8 cellular contexts compared by ENCODE assay signal in genomic region chr7:92528958-92529264, GRCh38. TPM values are rescaled to one million over a fixed set of nuclear protein-coding genes. Genes with fewer than 3 reads are reported as not detected.
DNase-seq lines count a peak whose midpoint lies in the region; ATAC-seq and TF ChIP-seq lines count a peak whose summit lies in the region.

No MANE protein-coding gene starts in this region.

- H3K56ac ChIP-seq in IMR-90 (ENCODE audit: extremely low read depth, insufficient read depth, low read length) = peak overlapping the region; percentile 90

- no peaks in the 10 kb centered on the region for H4K20me1 ChIP-seq in IMR-90 (ENCODE audit: insufficient read depth, low read length)

- TF ChIP-seq RAD21 in IMR-90 (IDR thresholded peaks at IDR 0.05; ENCODE audit: low read length) = no peak

- intact Hi-C loops in IMR-90 (cut with micrococcal nuclease) = loop anchor here (1.0 to 5.0 kb wide), 4 partner anchors 58 to 528 kb away; no protein-coding TSS in a partner anchor
- intact Hi-C loops in dorsolateral prefrontal cortex (cut with DNase I) = loop anchor here (1.0 kb wide), 2 partner anchors 60 to 61 kb away; partner anchors contain the start of gene FAM133B (in 1 of the 2)

- dilution Hi-C loops in IMR-90 (cut with HindIII; ENCODE audit: low sequenced_read_pairs, unreplicated experiment) = no loop called here

- H3K23ac ChIP-seq in IMR-90 (ENCODE audit: low read depth, low read length) (peak overlapping the region; percentile 99), neuronal stem cell (ENCODE audit: low read depth, low read length, poor library complexity) (no peak overlapping the region)

- H3K79me1 ChIP-seq in IMR-90 (ENCODE audit: low read depth in 1 of 2, low read length in 2 of 2) = peaks cover 22 to 41% of the 10 kb centered on the region in 2 experiments
- peaks cover 5% of the 10 kb centered on the region for H3K79me1 ChIP-seq in neuronal stem cell (ENCODE audit: low read depth, low read length)

- H3K4me3 ChIP-seq in IMR-90 (ENCODE audit: insufficient read depth, low read depth, low read length) (peak overlapping the region; percentile 95), dorsolateral prefrontal cortex (peak overlapping the region; percentile 65 to 100 (median 92)), neuronal stem cell (ENCODE audit: low read length in 2 of 2) (peak overlapping the region; percentile 76 to 89)

- peak overlapping the region; percentile 95 for H3K9ac ChIP-seq in IMR-90 (ENCODE audit: low read depth, low read length)
- H3K9ac ChIP-seq in neuronal stem cell (ENCODE audit: low read depth, low read length, poor library complexity) = peak overlapping the region; percentile 92

- 0 out of 2 replicates have a peak overlapping the region, but pooled peaks have one; percentile 6 for H2BK20ac ChIP-seq in IMR-90 (ENCODE audit: low read depth, low read length)

- DNase-seq in IMR-90 (no peak), dorsolateral prefrontal cortex (no peak), neuronal stem cell (ENCODE audit: low spot score) (no peak), HuH-7 (ENCODE audit: low spot score) (no peak), NCI-H1930 (lab: John Stamatoyannopoulos, UW) (no peak)

- peak overlapping the region; percentile 95 for H3K14ac ChIP-seq in IMR-90 (replicated peaks; ENCODE audit: low read depth, low read length)
- H3K14ac ChIP-seq in neuronal stem cell (ENCODE audit: low read length) = no peak overlapping the region

- H2AK5ac ChIP-seq in IMR-90 (ENCODE audit: low read depth, low read length) (peak overlapping the region; percentile 90), neuronal stem cell (ENCODE audit: low read depth, low read length) (no peak overlapping the region)

- H3K4me1 ChIP-seq in IMR-90 (ENCODE audit: control insufficient read depth, insufficient read depth, low read length) = peaks cover 2% of the 10 kb centered on the region; the same call in 1 of the 2 replicates
- H3K4me1 ChIP-seq in neuronal stem cell (ENCODE audit: control insufficient read depth in 2 of 2, insufficient read depth in 1 of 2, low read depth in 1 of 2, low read length in 2 of 2) = peaks cover 0 to 7% of the 10 kb centered on the region in 2 donors

- in situ Hi-C loops in IMR-90 (cut with MboI; ENCODE audit: low sequenced_read_pairs) = no loop called here

- BruUV-seq in IMR-90 (replicated peaks; lab: Mats Ljungman, UMichigan) = TSS peak; percentile 83

- H3K27me3 ChIP-seq in IMR-90 (ENCODE audit: control insufficient read depth, insufficient read depth, low read length) (no peaks in the 10 kb centered on the region), dorsolateral prefrontal cortex (no peaks in the 10 kb centered on the region), neuronal stem cell (ENCODE audit: control insufficient read depth in 3 of 3, insufficient read depth in 3 of 3, low read depth in 1 of 3, low read length in 3 of 3) (no peaks in the 10 kb centered on the region)

- no peaks in the 10 kb centered on the region; the same call in 1 of the 2 replicates for H3K9me1 ChIP-seq in IMR-90 (ENCODE audit: insufficient read depth, low read length)

- peak overlapping the region; percentile 17; the same call in 1 of the 3 replicates for H2BK15ac ChIP-seq in IMR-90 (ENCODE audit: low read depth, low read length)
- H2BK15ac ChIP-seq in neuronal stem cell (ENCODE audit: low read length) = no peak overlapping the region

- TF ChIP-seq POLR2A in IMR-90 (IDR thresholded peaks at IDR 0.05; ENCODE audit: low read depth, low read length) = no peak

- H3K4me2 ChIP-seq in IMR-90 (ENCODE audit: low read depth, low read length) = peak overlapping the region; percentile 87
- H3K4me2 ChIP-seq in neuronal stem cell (ENCODE audit: insufficient read depth, low read length, poor library complexity, severe bottlenecking) = peak overlapping the region; percentile 55

- no peak overlapping the region for H2BK12ac ChIP-seq in neuronal stem cell (ENCODE audit: low read length)

- H3K36me3 ChIP-seq in IMR-90 (ENCODE audit: control insufficient read depth, insufficient read depth, low read length) (peaks cover 8% of the 10 kb centered on the region), neuronal stem cell (replicated peaks in 1 of 2; ENCODE audit: control insufficient read depth in 2 of 2, insufficient read depth in 2 of 2, low read length in 2 of 2) (peaks cover 11 to 39% of the 10 kb centered on the region in 2 donors)

- H3K18ac ChIP-seq in IMR-90 (ENCODE audit: low read depth, low read length) = peak overlapping the region; percentile 75
- peak overlapping the region; percentile 86 for H3K18ac ChIP-seq in neuronal stem cell (ENCODE audit: low read length)

- ATAC-seq in GM19043 (IDR thresholded peaks at IDR 0.05; ENCODE audit: low read depth, unreplicated experiment) (peak; percentile 1), IMR-90 (ENCODE audit: low read depth) (peak; percentile 1), HG03108 (IDR thresholded peaks at IDR 0.05; ENCODE audit: unreplicated experiment) (no peak), HG03354 (IDR thresholded peaks at IDR 0.05; ENCODE audit: poor library complexity, severe bottlenecking, unreplicated experiment) (no peak)

- H4K91ac ChIP-seq in IMR-90 (ENCODE audit: insufficient read depth, low read depth, low read length) (peak overlapping the region; percentile 91), neuronal stem cell (ENCODE audit: low read depth, low read length, poor library complexity) (no peak overlapping the region)

- H3K9me3 ChIP-seq in IMR-90 (ENCODE audit: control insufficient read depth, insufficient read depth, low read length) (no peaks in the 10 kb centered on the region), neuronal stem cell (replicated peaks in 1 of 2; ENCODE audit: control insufficient read depth in 2 of 2, insufficient read depth in 1 of 2, low read depth in 1 of 2, low read length in 2 of 2) (no peaks in the 10 kb centered on the region)

- H2BK5ac ChIP-seq in IMR-90 (ENCODE audit: low read depth, low read length, poor library complexity, severe bottlenecking) = peak overlapping the region; percentile 85
- H2BK5ac ChIP-seq in neuronal stem cell (ENCODE audit: low read length) = no peak overlapping the region

- peak overlapping the region; percentile 68 for H2AK9ac ChIP-seq in IMR-90 (replicated peaks; ENCODE audit: low read depth, low read length, poor library complexity)

- CTCF ChIA-PET in IMR-90 (lab: Yijun Ruan, JAX) = interaction anchor here (0.6 to 1.3 kb wide), 4 partner anchors 11 to 1420 kb away, joined by 3 to 6 read pairs (median 4); no protein-coding TSS in a partner anchor

- no peak for TF ChIP-seq CTCF in IMR-90 (conservative IDR thresholded peaks at IDR 0.05; ENCODE audit: low read depth, low read length)
- no peak for TF ChIP-seq CTCF in dorsolateral prefrontal cortex (IDR thresholded peaks at IDR 0.05 in 54 of 56, conservative IDR thresholded peaks at IDR 0.05 in 2 of 56; ENCODE audit: low read depth in 1 of 56, partially characterized antibody in 56 of 56)

- H4K5ac ChIP-seq in IMR-90 (ENCODE audit: low read depth, low read length) = peak overlapping the region; percentile 99

- H3K4ac ChIP-seq in IMR-90 (ENCODE audit: low read depth, low read length) (peak overlapping the region; percentile 98), neuronal stem cell (ENCODE audit: low read length) (no peak overlapping the region)

- H2AFZ ChIP-seq in IMR-90 (replicated peaks; ENCODE audit: low read length, poor library complexity) (peak overlapping the region; percentile 98), neuronal stem cell (ENCODE audit: low read length) (peak overlapping the region; percentile 79)

- H2BK120ac ChIP-seq in IMR-90 (ENCODE audit: low read depth, low read length) (peak overlapping the region; percentile 83), neuronal stem cell (ENCODE audit: low read depth, low read length) (no peak overlapping the region)

- WGBS in IMR-90 (ENCODE audit: extremely low coverage in 2 of 2, insufficient read length in 1 of 2), 2 experiments = 0% methylated on average over 3 of the region's 13 CpGs; no CpG with 5 or more reads in 1 of the 2 experiments
- WGBS in neuronal stem cell (ENCODE audit: extremely low coverage in 2 of 2, insufficient read length in 2 of 2, insufficient replicate concordance in 1 of 2), 2 donors = no CpG with 5 or more reads among the region's 13 CpGs

- H4K8ac ChIP-seq in IMR-90 (ENCODE audit: low read depth in 2 of 2, low read length in 2 of 2) (peak overlapping the region; percentile 93 to 100), neuronal stem cell (ENCODE audit: low read depth, low read length) (no peak overlapping the region)

- POLR2A ChIA-PET in IMR-90 (lab: Charles Lee; ENCODE audit: unreplicated experiment) = interaction anchor here (1.0 kb wide), 2 partner anchors 84 to 308 kb away, joined by 5 to 14 read pairs; partner anchors contain the start of gene CDK6

- H3K27ac ChIP-seq in IMR-90 (ENCODE audit: insufficient read depth, low read length) (peak overlapping the region; percentile 92), dorsolateral prefrontal cortex (peak overlapping the region; percentile 35 to 96 (median 88)), neuronal stem cell (replicated peaks; ENCODE audit: low read length) (peak overlapping the region; percentile 60)

TF ChIP-seq in IMR-90, 13 proteins besides CTCF, POLR2A, EP300 and RAD21:
- no peak for TF ChIP-seq SMC3 (IDR thresholded peaks at IDR 0.05; ENCODE audit: low read depth, low read length)
TF ChIP-seq in IMR-90: peak in this region for 0.

RNA-seq across cellular contexts. Expression of gene RBM48, which starts 0.3 kb away (rescaled TPM):
- 5.6 and 10.6 TPM in 2 replicates for total RNA-seq in IMR-90 (2012; rRNA removed)
- polyA plus RNA-seq in IMR-90 (2012; rRNA removed) = 3.2 and 5.1 TPM in 2 replicates
- polyA plus RNA-seq in IMR-90 (2012; cell fraction: cytosol; rRNA removed) = 0.69 and 1.2 TPM in 2 replicates
- polyA plus RNA-seq in IMR-90 (2012; cell fraction: nucleus; rRNA removed; ENCODE audit: low replicate concordance) = 2.5 and 12.0 TPM in 2 replicates
- 10 to 100 TPM; 21.9 to 54.7 (median 35.1) TPM for total RNA-seq in dorsolateral prefrontal cortex
- 12.2 TPM for polyA plus RNA-seq in neuronal stem cell (2013, experiment 1 of 2)
- 13.1 TPM for polyA plus RNA-seq in neuronal stem cell (2013, experiment 2 of 2)

RNA-seq across cellular contexts. Expression of gene PEX1, which starts 0.6 kb away (rescaled TPM):
- total RNA-seq in IMR-90 (2012; rRNA removed) = 12.7 and 13.9 TPM in 2 replicates
- 6.8 and 8.1 TPM in 2 replicates for polyA plus RNA-seq in IMR-90 (2012; rRNA removed)
- polyA plus RNA-seq in IMR-90 (2012; cell fraction: cytosol; rRNA removed) = 1.3 and 1.4 TPM in 2 replicates
- polyA plus RNA-seq in IMR-90 (2012; cell fraction: nucleus; rRNA removed; ENCODE audit: low replicate concordance) = 5.0 and 39.0 TPM in 2 replicates
- 10 to 100 TPM; 15.0 to 36.6 (median 27.1) TPM for total RNA-seq in dorsolateral prefrontal cortex
- polyA plus RNA-seq in neuronal stem cell (2013, experiment 1 of 2) = 22.6 TPM
- 21.8 TPM for polyA plus RNA-seq in neuronal stem cell (2013, experiment 2 of 2)

RNA-seq across cellular contexts. Expression of gene ERVW-1, which starts 51.2 kb away (rescaled TPM):
- not detected in 2 replicates for total RNA-seq in IMR-90 (2012; rRNA removed)
- polyA plus RNA-seq in IMR-90 (2012; rRNA removed) = not detected in 2 replicates
- polyA plus RNA-seq in IMR-90 (2012; cell fraction: cytosol; rRNA removed) = not detected in 2 replicates
- polyA plus RNA-seq in IMR-90 (2012; cell fraction: nucleus; rRNA removed; ENCODE audit: low replicate concordance) = 0.02 TPM in 1 of 2 replicates, not detected in the other
- under 1 TPM in 5 of 120 experiments, not detected in 115; 0.13 to 0.86 (median 0.27) TPM for total RNA-seq in dorsolateral prefrontal cortex
- not detected for polyA plus RNA-seq in neuronal stem cell (2013, experiment 1 of 2)
- polyA plus RNA-seq in neuronal stem cell (2013, experiment 2 of 2) = not detected

Comparison
In these comparisons a context has a peak if more than half of its experiments do, and no peak if none do; other contexts are left out.
1. ATAC-seq: peak in GM19043 (single experiment) and IMR-90 (single experiment); none in HG03108 (single experiment) and HG03354 (single experiment).
2. Peak in every context shown above with its lines, with median percentiles within 50 percentile points of each other: H3K27ac ChIP-seq and H3K4me3 ChIP-seq.